Comparison of ENCODE assay signal across 14 cellular contexts in genomic region chr20:50107796-50108331, GRCh38. TPM values are rescaled to one million over a fixed set of nuclear protein-coding genes. Genes with fewer than 3 reads are reported as not detected.
DNase-seq lines count a peak whose midpoint lies in the region; ATAC-seq and TF ChIP-seq lines count a peak whose summit lies in the region.
"Had no signal": no experiment of that assay in that cellular context is flagged by ENCODE, and none has a peak within 500 bp of the region (broad histone marks: within the 10 kb centered on the region; RNA-seq: fewer than 3 reads in every experiment).

No MANE protein-coding gene starts in this region.

- no peaks in the 10 kb centered on the region for H3K27me3 ChIP-seq in Peyer's patch
- H3K27me3 ChIP-seq: SJCRH30, uterus had no signal

- H3K9me3 ChIP-seq in Peyer's patch: no peaks in the 10 kb centered on the region
- H3K9me3 ChIP-seq: SJCRH30, uterus had no signal

- H3K4me3 ChIP-seq in Peyer's patch: no peak overlapping the region
- H3K4me3 ChIP-seq: SJCRH30, uterus had no signal

- POLR2A ChIA-PET in activated CD4-positive, alpha-beta memory T cell treated with anti-CD3 and anti-CD28 coated beads, Interleukin-2, amount 10 ng/mL, durations not matched to agents 7 days and 5 days (lab: Charles Lee): interaction anchor here (3.5 kb wide), 1 partner anchor 40 kb away, joined by 19 read pairs; no protein-coding TSS in a partner anchor

- no peak for ATAC-seq in activated T-cell treated with anti-CD3 and anti-CD28 coated beads, Interleukin-2, amount 50 U/mL, for 4 hours
- ATAC-seq in stimulated activated naive B cell treated with anti-CD40 and anti-IgM and Interleukin-4, amounts not matched to agents 10 μg/mL and 1 μg/mL and 100 μg/mL, for 72 hours (replicated peaks): no peak
- ATAC-seq in HG03097 (IDR thresholded peaks at IDR 0.05; ENCODE audit: low FRiP score, unreplicated experiment) (no peak), GM19023 (IDR thresholded peaks at IDR 0.05; ENCODE audit: unreplicated experiment) (no peak)

- no peaks in the 10 kb centered on the region for H3K9me3 Mint-ChIP-seq in activated T-cell treated with anti-CD3 and anti-CD28 coated beads, Interleukin-2, amount 50 U/mL, for 4 hours
- H3K9me3 Mint-ChIP-seq in activated CD4-positive, alpha-beta memory T cell treated with anti-CD3 and anti-CD28 coated beads, Interleukin-2, amount 10 ng/mL, durations not matched to agents 7 days and 5 days: no peaks in the 10 kb centered on the region
- no peaks in the 10 kb centered on the region for H3K9me3 Mint-ChIP-seq in immature natural killer cell
- H3K9me3 Mint-ChIP-seq in stimulated activated naive B cell treated with anti-CD40 and anti-IgM and Interleukin-4, amounts not matched to agents 10 μg/mL and 1 μg/mL and 100 μg/mL, for 72 hours: no peaks in the 10 kb centered on the region

- peak overlapping the region; percentile 12 for H3K4me3 Mint-ChIP-seq in activated T-cell treated with anti-CD3 and anti-CD28 coated beads, Interleukin-2, amount 50 U/mL, for 4 hours
- H3K4me3 Mint-ChIP-seq in activated CD4-positive, alpha-beta memory T cell treated with anti-CD3 and anti-CD28 coated beads, Interleukin-2, amount 10 ng/mL, durations not matched to agents 7 days and 5 days: no peak overlapping the region
- H3K4me3 Mint-ChIP-seq in immature natural killer cell: peak overlapping the region; percentile 33 to 100 (median 67)
- H3K4me3 Mint-ChIP-seq in stimulated activated naive B cell treated with anti-CD40 and anti-IgM and Interleukin-4, amounts not matched to agents 10 μg/mL and 1 μg/mL and 100 μg/mL, for 72 hours: peak overlapping the region in 1 of 2 donors; percentile 14

- CTCF ChIA-PET in activated CD4-positive, alpha-beta memory T cell treated with anti-CD3 and anti-CD28 coated beads, Interleukin-2, amount 10 ng/mL, durations not matched to agents 7 days and 5 days (lab: Charles Lee): interaction anchor here (1.1 kb wide), 1 partner anchor 23 kb away, joined by 3 read pairs; no protein-coding TSS in a partner anchor

- peaks cover 23% of the 10 kb centered on the region for H3K36me3 Mint-ChIP-seq in activated T-cell treated with anti-CD3 and anti-CD28 coated beads, Interleukin-2, amount 50 U/mL, for 4 hours (ENCODE audit: insufficient read depth)
- peaks cover 50% of the 10 kb centered on the region for H3K36me3 Mint-ChIP-seq in activated CD4-positive, alpha-beta memory T cell treated with anti-CD3 and anti-CD28 coated beads, Interleukin-2, amount 10 ng/mL, durations not matched to agents 7 days and 5 days (ENCODE audit: low read depth)
- peaks cover 0 to 8% (median 5%) of the 10 kb centered on the region in 3 donors for H3K36me3 Mint-ChIP-seq in immature natural killer cell
- H3K36me3 Mint-ChIP-seq in stimulated activated naive B cell treated with anti-CD40 and anti-IgM and Interleukin-4, amounts not matched to agents 10 μg/mL and 1 μg/mL and 100 μg/mL, for 72 hours: peaks cover 24 to 34% of the 10 kb centered on the region in 2 donors

- no peak for DNase-seq in activated T-cell treated with anti-CD3 and anti-CD28 coated beads, Interleukin-2, amount 50 U/mL, for 4 hours
- DNase-seq in activated T-cell treated with anti-CD3 and anti-CD28 coated beads for 4 hours (no peak), immature natural killer cell (no peak), Peyer's patch (no peak)
- no peak for DNase-seq in activated CD4-positive, alpha-beta memory T cell treated with anti-CD3 and anti-CD28 coated beads, Interleukin-2, amount 10 ng/mL, durations not matched to agents 7 days and 5 days
- DNase-seq in stimulated activated naive B cell treated with anti-CD40 and anti-IgM and Interleukin-4, amounts not matched to agents 10 μg/mL and 1 μg/mL and 100 μg/mL, for 72 hours: no peak
- DNase-seq: activated CD4-positive, CD25-positive, alpha-beta regulatory T cell treated with anti-CD3 and anti-CD28 coated beads, Interleukin-2, amount 50 U/mL, for 72 hours; aorta; mesendoderm; NCI-H69; SJCRH30; uterus had no signal

- TF ChIP-seq POLR2A in Peyer's patch (IDR thresholded peaks at IDR 0.05): no peak

- H3K36me3 ChIP-seq in Peyer's patch: no peaks in the 10 kb centered on the region
- H3K36me3 ChIP-seq: uterus had no signal

- H3K4me1 Mint-ChIP-seq in activated T-cell treated with anti-CD3 and anti-CD28 coated beads, Interleukin-2, amount 50 U/mL, for 4 hours (ENCODE audit: low read depth): peaks cover 77% of the 10 kb centered on the region
- H3K4me1 Mint-ChIP-seq in activated CD4-positive, alpha-beta memory T cell treated with anti-CD3 and anti-CD28 coated beads, Interleukin-2, amount 10 ng/mL, durations not matched to agents 7 days and 5 days: peaks cover 69% of the 10 kb centered on the region
- peaks cover 84 to 92% of the 10 kb centered on the region in 2 donors for H3K4me1 Mint-ChIP-seq in immature natural killer cell
- peaks cover 49 to 69% of the 10 kb centered on the region in 2 donors for H3K4me1 Mint-ChIP-seq in stimulated activated naive B cell treated with anti-CD40 and anti-IgM and Interleukin-4, amounts not matched to agents 10 μg/mL and 1 μg/mL and 100 μg/mL, for 72 hours

- no peaks in the 10 kb centered on the region for H3K27me3 Mint-ChIP-seq in activated T-cell treated with anti-CD3 and anti-CD28 coated beads, Interleukin-2, amount 50 U/mL, for 4 hours (ENCODE audit: low read depth)
- H3K27me3 Mint-ChIP-seq in activated CD4-positive, alpha-beta memory T cell treated with anti-CD3 and anti-CD28 coated beads, Interleukin-2, amount 10 ng/mL, durations not matched to agents 7 days and 5 days: no peaks in the 10 kb centered on the region
- peaks cover 8 to 26% (median 21%) of the 10 kb centered on the region in 3 donors for H3K27me3 Mint-ChIP-seq in immature natural killer cell (ENCODE audit: low read depth in 3 of 3)
- H3K27me3 Mint-ChIP-seq in stimulated activated naive B cell treated with anti-CD40 and anti-IgM and Interleukin-4, amounts not matched to agents 10 μg/mL and 1 μg/mL and 100 μg/mL, for 72 hours: no peaks in the 10 kb centered on the region

- H3K27ac ChIP-seq in Peyer's patch: no peak overlapping the region
- H3K27ac ChIP-seq: SJCRH30, uterus had no signal

- H3K4me1 ChIP-seq in Peyer's patch: peaks cover 19 to 49% (median 21%) of the 10 kb centered on the region in 4 donors

- peak overlapping the region; percentile 40 for H3K27ac Mint-ChIP-seq in activated CD4-positive, alpha-beta memory T cell treated with anti-CD3 and anti-CD28 coated beads, Interleukin-2, amount 10 ng/mL, durations not matched to agents 7 days and 5 days
- H3K27ac Mint-ChIP-seq in immature natural killer cell: peak overlapping the region; percentile 98 to 100 (median 100)
- H3K27ac Mint-ChIP-seq in stimulated activated naive B cell treated with anti-CD40 and anti-IgM and Interleukin-4, amounts not matched to agents 10 μg/mL and 1 μg/mL and 100 μg/mL, for 72 hours: peak overlapping the region; percentile 77

- TF ChIP-seq CTCF in Peyer's patch (IDR thresholded peaks at IDR 0.05): no peak

RNA-seq across cellular contexts. Expression of gene UBE2V1, which starts 5.1 kb away (rescaled TPM):
- total RNA-seq in activated T-cell treated with anti-CD3 and anti-CD28 coated beads, Interleukin-2, amount 50 U/mL, for 4 hours: 100 to 1,000 TPM; 126 to 144 (median 139) TPM
- total RNA-seq in activated CD4-positive, alpha-beta memory T cell treated with anti-CD3 and anti-CD28 coated beads, Interleukin-2, amount 10 ng/mL, durations not matched to agents 7 days and 5 days: 100 to 1,000 TPM; 153 to 154 TPM
- 100 to 1,000 TPM; 112 to 189 (median 185) TPM for polyA plus RNA-seq in immature natural killer cell
- 100 to 1,000 TPM in 3 of 4 donors, 10 to 100 TPM in 1; 94.4 to 111 (median 105) TPM for total RNA-seq in Peyer's patch

RNA-seq across cellular contexts. Expression of gene PEDS1, which starts 45.7 kb away (rescaled TPM):
- 10 to 100 TPM; 21.6 to 22.5 (median 21.9) TPM for total RNA-seq in activated T-cell treated with anti-CD3 and anti-CD28 coated beads, Interleukin-2, amount 50 U/mL, for 4 hours
- 10 to 100 TPM; 30.3 to 32.3 TPM for total RNA-seq in activated CD4-positive, alpha-beta memory T cell treated with anti-CD3 and anti-CD28 coated beads, Interleukin-2, amount 10 ng/mL, durations not matched to agents 7 days and 5 days
- polyA plus RNA-seq in immature natural killer cell: 10 to 100 TPM; 15.2 to 33.5 (median 19.7) TPM
- 10 to 100 TPM; 13.2 to 34.3 (median 24.5) TPM for total RNA-seq in Peyer's patch

Comparison
In these comparisons a context has a peak if more than half of its experiments do, and no peak if none do; other contexts are left out.
1. H3K27ac Mint-ChIP-seq: peak in every context shown above with its lines; median percentile 100 in immature natural killer cell; 77 in stimulated activated naive B cell treated with anti-CD40 and anti-IgM and Interleukin-4, amounts not matched to agents 10 μg/mL and 1 μg/mL and 100 μg/mL, for 72 hours; 40 in activated CD4-positive, alpha-beta memory T cell treated with anti-CD3 and anti-CD28 coated beads, Interleukin-2, amount 10 ng/mL, durations not matched to agents 7 days and 5 days.